Comparison of ENCODE assay signal across 1 cellular context in the genomic region with DNA sequence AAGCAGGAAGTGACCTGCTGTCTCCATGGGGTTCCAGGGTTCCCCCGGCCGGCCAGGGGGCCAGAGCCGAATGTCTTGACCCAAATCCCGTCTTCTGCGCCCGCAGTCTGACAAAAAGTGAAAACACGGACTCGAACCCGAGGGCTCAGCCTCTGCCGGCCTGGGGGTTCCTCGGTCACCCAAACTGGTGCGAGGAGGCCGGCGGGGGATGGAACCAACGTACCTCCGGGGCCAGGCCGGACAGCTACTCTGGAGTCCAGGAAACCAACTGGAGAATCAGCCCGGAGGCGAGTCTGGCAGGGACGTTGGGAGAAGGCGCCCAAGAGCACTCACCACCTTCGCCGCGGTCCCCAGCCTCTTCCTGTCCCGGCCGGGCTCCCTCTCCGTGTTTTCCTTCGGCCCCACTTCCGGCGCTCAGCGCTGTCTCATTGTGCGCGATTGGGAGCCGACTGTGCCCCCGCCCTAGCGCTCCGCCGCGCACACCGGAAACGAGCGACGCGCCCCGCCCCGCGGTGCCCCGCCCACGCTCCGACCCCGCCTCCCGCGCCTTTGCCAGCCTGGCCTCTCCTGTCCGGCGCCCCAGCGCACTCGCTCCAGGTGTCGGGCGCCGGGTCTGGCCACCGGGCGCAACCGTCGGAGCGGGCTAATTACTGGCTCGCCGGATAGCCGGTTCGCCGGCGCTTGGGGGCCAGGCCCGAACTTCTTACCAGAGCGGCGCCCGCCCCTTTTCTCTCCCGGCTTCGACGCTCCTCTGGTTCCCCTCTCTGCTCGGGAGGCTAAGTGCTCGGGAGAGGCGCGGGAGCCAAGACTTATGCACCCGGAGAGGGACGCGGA.
TF ChIP-seq lines count a peak whose summit lies in the region.

A gene with protein sequence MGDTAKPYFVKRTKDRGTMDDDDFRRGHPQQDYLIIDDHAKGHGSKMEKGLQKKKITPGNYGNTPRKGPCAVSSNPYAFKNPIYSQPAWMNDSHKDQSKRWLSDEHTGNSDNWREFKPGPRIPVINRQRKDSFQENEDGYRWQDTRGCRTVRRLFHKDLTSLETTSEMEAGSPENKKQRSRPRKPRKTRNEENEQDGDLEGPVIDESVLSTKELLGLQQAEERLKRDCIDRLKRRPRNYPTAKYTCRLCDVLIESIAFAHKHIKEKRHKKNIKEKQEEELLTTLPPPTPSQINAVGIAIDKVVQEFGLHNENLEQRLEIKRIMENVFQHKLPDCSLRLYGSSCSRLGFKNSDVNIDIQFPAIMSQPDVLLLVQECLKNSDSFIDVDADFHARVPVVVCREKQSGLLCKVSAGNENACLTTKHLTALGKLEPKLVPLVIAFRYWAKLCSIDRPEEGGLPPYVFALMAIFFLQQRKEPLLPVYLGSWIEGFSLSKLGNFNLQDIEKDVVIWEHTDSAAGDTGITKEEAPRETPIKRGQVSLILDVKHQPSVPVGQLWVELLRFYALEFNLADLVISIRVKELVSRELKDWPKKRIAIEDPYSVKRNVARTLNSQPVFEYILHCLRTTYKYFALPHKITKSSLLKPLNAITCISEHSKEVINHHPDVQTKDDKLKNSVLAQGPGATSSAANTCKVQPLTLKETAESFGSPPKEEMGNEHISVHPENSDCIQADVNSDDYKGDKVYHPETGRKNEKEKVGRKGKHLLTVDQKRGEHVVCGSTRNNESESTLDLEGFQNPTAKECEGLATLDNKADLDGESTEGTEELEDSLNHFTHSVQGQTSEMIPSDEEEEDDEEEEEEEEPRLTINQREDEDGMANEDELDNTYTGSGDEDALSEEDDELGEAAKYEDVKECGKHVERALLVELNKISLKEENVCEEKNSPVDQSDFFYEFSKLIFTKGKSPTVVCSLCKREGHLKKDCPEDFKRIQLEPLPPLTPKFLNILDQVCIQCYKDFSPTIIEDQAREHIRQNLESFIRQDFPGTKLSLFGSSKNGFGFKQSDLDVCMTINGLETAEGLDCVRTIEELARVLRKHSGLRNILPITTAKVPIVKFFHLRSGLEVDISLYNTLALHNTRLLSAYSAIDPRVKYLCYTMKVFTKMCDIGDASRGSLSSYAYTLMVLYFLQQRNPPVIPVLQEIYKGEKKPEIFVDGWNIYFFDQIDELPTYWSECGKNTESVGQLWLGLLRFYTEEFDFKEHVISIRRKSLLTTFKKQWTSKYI (N-terminal part only) (minus strand): TSS at position 363 of the 834 bp plus-strand sequence. CDS start 1,211 bp downstream, outside the sequence.

TF ChIP-seq in GM12878, 131 proteins besides CTCF, POLR2A, EP300 and RAD21 (continued from another document and continues in another):
- TF ChIP-seq FOS (IDR thresholded peaks at IDR 0.05; ENCODE audit: borderline replicate concordance, extremely low read depth, insufficient read length) (no peak), RFX5 (IDR thresholded peaks at IDR 0.05; ENCODE audit: low read depth, low read length) (peak; percentile 24; the same call in 1 of the 2 replicates), NRF1 (conservative IDR thresholded peaks at IDR 0.05; ENCODE audit: low read depth, low read length) (no peak), CHD1 (IDR thresholded peaks at IDR 0.05; ENCODE audit: low read depth, low read length) (peak; percentile 62; the same call in 1 of the 2 replicates), MXI1 (IDR thresholded peaks at IDR 0.05; ENCODE audit: low read depth, low read length) (peak; percentile 46; the same call in 1 of the 2 replicates), GATAD2B (conservative IDR thresholded peaks at IDR 0.05; ENCODE audit: low read depth) (peak; percentile 79), TARDBP (IDR thresholded peaks at IDR 0.05; ENCODE audit: borderline replicate concordance) (no peak; the same call in 1 of the 2 replicates), ZNF274 (IDR thresholded peaks at IDR 0.05; ENCODE audit: insufficient read depth, insufficient read length) (no peak), ZNF217 (IDR thresholded peaks at IDR 0.05) (no peak), FOXK2 (IDR thresholded peaks at IDR 0.05) (no peak), RAD51 (IDR thresholded peaks at IDR 0.05) (no peak), NBN (IDR thresholded peaks at IDR 0.05) (peak; percentile 92), SMC3 (IDR thresholded peaks at IDR 0.05; ENCODE audit: borderline replicate concordance, low read length) (no peak), PAX5 (IDR thresholded peaks at IDR 0.05; ENCODE audit: borderline replicate concordance, low read depth, low read length) (peak; percentile 31; the same call in 1 of the 2 replicates), JUND (IDR thresholded peaks at IDR 0.05; ENCODE audit: low read depth, low read length) (no peak), TAF1 (IDR thresholded peaks at IDR 0.05; ENCODE audit: borderline replicate concordance, low read depth, low read length) (peak; percentile 38), JUNB (IDR thresholded peaks at IDR 0.05) (no peak), HDAC6 (IDR thresholded peaks at IDR 0.05; ENCODE audit: unreplicated experiment) (peak; percentile 68), SREBF1 (IDR thresholded peaks at IDR 0.05; ENCODE audit: low read length) (no peak), ZNF622 (IDR thresholded peaks at IDR 0.05) (no peak), MYC (IDR thresholded peaks at IDR 0.05; ENCODE audit: insufficient read depth, insufficient read length, insufficient replicate concordance, low read length, severe bottlenecking) (no peak), TBL1XR1 (IDR thresholded peaks at IDR 0.05; ENCODE audit: low read depth, low read length) (peak; percentile 35; the same call in 1 of the 2 replicates), KAT2A (conservative IDR thresholded peaks at IDR 0.05; ENCODE audit: control insufficient read depth, low read depth, low read length) (no peak), ZSCAN29 (IDR thresholded peaks at IDR 0.05) (peak; percentile 69; the same call in 1 of the 2 replicates), CBX3 (IDR thresholded peaks at IDR 0.05; ENCODE audit: borderline replicate concordance, low read depth) (no peak), EGR1 (IDR thresholded peaks at IDR 0.05; ENCODE audit: borderline replicate concordance in 1 of 2, low read depth in 2 of 2, low read length in 2 of 2) (peak; percentile 39 to 94), PML (IDR thresholded peaks at IDR 0.05; ENCODE audit: low read length) (peak; percentile 57; the same call in 1 of the 2 replicates), FOXM1 (IDR thresholded peaks at IDR 0.05; ENCODE audit: low read depth, low read length) (0 out of 2 replicates have a peak, but pooled peaks have one; percentile 23), DPF2 (IDR thresholded peaks at IDR 0.05) (peak; percentile 58; the same call in 1 of the 2 replicates), RBBP5 (conservative IDR thresholded peaks at IDR 0.05) (no peak), POU2F2 (IDR thresholded peaks at IDR 0.05; ENCODE audit: borderline replicate concordance, low read depth, low read length) (peak; percentile 33; the same call in 1 of the 3 replicates), SP1 (IDR thresholded peaks at IDR 0.05; ENCODE audit: low read depth, low read length) (peak; percentile 95), EED (IDR thresholded peaks at IDR 0.05; ENCODE audit: low read depth) (peak; percentile 61), NFXL1 (IDR thresholded peaks at IDR 0.05; ENCODE audit: borderline replicate concordance) (no peak), ZNF384 (IDR thresholded peaks at IDR 0.05; ENCODE audit: borderline replicate concordance, low read depth, low read length) (no peak)
- TF ChIP-seq, protein P1, sequence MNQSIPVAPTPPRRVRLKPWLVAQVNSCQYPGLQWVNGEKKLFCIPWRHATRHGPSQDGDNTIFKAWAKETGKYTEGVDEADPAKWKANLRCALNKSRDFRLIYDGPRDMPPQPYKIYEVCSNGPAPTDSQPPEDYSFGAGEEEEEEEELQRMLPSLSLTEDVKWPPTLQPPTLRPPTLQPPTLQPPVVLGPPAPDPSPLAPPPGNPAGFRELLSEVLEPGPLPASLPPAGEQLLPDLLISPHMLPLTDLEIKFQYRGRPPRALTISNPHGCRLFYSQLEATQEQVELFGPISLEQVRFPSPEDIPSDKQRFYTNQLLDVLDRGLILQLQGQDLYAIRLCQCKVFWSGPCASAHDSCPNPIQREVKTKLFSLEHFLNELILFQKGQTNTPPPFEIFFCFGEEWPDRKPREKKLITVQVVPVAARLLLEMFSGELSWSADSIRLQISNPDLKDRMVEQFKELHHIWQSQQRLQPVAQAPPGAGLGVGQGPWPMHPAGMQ (IDR thresholded peaks at IDR 0.05; ENCODE audit: borderline replicate concordance): no peak
- TF ChIP-seq, protein P2, sequence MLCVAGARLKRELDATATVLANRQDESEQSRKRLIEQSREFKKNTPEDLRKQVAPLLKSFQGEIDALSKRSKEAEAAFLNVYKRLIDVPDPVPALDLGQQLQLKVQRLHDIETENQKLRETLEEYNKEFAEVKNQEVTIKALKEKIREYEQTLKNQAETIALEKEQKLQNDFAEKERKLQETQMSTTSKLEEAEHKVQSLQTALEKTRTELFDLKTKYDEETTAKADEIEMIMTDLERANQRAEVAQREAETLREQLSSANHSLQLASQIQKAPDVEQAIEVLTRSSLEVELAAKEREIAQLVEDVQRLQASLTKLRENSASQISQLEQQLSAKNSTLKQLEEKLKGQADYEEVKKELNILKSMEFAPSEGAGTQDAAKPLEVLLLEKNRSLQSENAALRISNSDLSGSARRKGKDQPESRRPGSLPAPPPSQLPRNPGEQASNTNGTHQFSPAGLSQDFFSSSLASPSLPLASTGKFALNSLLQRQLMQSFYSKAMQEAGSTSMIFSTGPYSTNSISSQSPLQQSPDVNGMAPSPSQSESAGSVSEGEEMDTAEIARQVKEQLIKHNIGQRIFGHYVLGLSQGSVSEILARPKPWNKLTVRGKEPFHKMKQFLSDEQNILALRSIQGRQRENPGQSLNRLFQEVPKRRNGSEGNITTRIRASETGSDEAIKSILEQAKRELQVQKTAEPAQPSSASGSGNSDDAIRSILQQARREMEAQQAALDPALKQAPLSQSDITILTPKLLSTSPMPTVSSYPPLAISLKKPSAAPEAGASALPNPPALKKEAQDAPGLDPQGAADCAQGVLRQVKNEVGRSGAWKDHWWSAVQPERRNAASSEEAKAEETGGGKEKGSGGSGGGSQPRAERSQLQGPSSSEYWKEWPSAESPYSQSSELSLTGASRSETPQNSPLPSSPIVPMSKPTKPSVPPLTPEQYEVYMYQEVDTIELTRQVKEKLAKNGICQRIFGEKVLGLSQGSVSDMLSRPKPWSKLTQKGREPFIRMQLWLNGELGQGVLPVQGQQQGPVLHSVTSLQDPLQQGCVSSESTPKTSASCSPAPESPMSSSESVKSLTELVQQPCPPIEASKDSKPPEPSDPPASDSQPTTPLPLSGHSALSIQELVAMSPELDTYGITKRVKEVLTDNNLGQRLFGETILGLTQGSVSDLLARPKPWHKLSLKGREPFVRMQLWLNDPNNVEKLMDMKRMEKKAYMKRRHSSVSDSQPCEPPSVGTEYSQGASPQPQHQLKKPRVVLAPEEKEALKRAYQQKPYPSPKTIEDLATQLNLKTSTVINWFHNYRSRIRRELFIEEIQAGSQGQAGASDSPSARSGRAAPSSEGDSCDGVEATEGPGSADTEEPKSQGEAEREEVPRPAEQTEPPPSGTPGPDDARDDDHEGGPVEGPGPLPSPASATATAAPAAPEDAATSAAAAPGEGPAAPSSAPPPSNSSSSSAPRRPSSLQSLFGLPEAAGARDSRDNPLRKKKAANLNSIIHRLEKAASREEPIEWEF (IDR thresholded peaks at IDR 0.05; ENCODE audit: insufficient replicate concordance, low read depth, low read length): no peak
- TF ChIP-seq, protein P3, sequence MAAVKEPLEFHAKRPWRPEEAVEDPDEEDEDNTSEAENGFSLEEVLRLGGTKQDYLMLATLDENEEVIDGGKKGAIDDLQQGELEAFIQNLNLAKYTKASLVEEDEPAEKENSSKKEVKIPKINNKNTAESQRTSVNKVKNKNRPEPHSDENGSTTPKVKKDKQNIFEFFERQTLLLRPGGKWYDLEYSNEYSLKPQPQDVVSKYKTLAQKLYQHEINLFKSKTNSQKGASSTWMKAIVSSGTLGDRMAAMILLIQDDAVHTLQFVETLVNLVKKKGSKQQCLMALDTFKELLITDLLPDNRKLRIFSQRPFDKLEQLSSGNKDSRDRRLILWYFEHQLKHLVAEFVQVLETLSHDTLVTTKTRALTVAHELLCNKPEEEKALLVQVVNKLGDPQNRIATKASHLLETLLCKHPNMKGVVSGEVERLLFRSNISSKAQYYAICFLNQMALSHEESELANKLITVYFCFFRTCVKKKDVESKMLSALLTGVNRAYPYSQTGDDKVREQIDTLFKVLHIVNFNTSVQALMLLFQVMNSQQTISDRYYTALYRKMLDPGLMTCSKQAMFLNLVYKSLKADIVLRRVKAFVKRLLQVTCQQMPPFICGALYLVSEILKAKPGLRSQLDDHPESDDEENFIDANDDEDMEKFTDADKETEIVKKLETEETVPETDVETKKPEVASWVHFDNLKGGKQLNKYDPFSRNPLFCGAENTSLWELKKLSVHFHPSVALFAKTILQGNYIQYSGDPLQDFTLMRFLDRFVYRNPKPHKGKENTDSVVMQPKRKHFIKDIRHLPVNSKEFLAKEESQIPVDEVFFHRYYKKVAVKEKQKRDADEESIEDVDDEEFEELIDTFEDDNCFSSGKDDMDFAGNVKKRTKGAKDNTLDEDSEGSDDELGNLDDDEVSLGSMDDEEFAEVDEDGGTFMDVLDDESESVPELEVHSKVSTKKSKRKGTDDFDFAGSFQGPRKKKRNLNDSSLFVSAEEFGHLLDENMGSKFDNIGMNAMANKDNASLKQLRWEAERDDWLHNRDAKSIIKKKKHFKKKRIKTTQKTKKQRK (IDR thresholded peaks at IDR 0.05; ENCODE audit: low read depth, low read length): no peak
- TF ChIP-seq, protein P4, sequence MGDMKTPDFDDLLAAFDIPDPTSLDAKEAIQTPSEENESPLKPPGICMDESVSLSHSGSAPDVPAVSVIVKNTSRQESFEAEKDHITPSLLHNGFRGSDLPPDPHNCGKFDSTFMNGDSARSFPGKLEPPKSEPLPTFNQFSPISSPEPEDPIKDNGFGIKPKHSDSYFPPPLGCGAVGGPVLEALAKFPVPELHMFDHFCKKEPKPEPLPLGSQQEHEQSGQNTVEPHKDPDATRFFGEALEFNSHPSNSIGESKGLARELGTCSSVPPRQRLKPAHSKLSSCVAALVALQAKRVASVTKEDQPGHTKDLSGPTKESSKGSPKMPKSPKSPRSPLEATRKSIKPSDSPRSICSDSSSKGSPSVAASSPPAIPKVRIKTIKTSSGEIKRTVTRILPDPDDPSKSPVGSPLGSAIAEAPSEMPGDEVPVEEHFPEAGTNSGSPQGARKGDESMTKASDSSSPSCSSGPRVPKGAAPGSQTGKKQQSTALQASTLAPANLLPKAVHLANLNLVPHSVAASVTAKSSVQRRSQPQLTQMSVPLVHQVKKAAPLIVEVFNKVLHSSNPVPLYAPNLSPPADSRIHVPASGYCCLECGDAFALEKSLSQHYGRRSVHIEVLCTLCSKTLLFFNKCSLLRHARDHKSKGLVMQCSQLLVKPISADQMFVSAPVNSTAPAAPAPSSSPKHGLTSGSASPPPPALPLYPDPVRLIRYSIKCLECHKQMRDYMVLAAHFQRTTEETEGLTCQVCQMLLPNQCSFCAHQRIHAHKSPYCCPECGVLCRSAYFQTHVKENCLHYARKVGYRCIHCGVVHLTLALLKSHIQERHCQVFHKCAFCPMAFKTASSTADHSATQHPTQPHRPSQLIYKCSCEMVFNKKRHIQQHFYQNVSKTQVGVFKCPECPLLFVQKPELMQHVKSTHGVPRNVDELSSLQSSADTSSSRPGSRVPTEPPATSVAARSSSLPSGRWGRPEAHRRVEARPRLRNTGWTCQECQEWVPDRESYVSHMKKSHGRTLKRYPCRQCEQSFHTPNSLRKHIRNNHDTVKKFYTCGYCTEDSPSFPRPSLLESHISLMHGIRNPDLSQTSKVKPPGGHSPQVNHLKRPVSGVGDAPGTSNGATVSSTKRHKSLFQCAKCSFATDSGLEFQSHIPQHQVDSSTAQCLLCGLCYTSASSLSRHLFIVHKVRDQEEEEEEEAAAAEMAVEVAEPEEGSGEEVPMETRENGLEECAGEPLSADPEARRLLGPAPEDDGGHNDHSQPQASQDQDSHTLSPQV (IDR thresholded peaks at IDR 0.05): no peak
